17 cellular contexts compared by ENCODE assay signal in genomic region chr15:95922431-95922830, GRCh38.
A peak's percentile ranks its signal among the peaks of the same experiment; 100 is the strongest.
DNase-seq lines count a peak whose midpoint lies in the region; ATAC-seq, FAIRE-seq and TF ChIP-seq lines count a peak whose summit lies in the region.
"Had no signal": no experiment of that assay in that cellular context is flagged by ENCODE, and none has a peak within 500 bp of the region (broad histone marks: within the 10 kb centered on the region; RNA-seq: fewer than 3 reads in every experiment).

No MANE protein-coding gene starts in this region.

- TF ChIP-seq EP300 in H1 (IDR thresholded peaks at IDR 0.05; ENCODE audit: borderline replicate concordance in 1 of 2, low read depth in 2 of 2, low read length in 2 of 2), result no peak

- H4K8ac ChIP-seq in H1 (ENCODE audit: extremely low read depth, insufficient read depth, low read length), result no peak overlapping the region

- TF ChIP-seq RAD21 in H1 (IDR thresholded peaks at IDR 0.05 in 1 of 2, conservative IDR thresholded peaks at IDR 0.05 in 1 of 2; ENCODE audit: low read depth in 2 of 2, low read length in 2 of 2), result peak; percentile 46 to 62; a peak in 3 of 4 replicates

- ATAC-seq in GM18868 (IDR thresholded peaks at IDR 0.05; ENCODE audit: unreplicated experiment) (peak; percentile 96), GM21515 (IDR thresholded peaks at IDR 0.05; ENCODE audit: unreplicated experiment) (no peak)

- no peak overlapping the region for H2BK120ac ChIP-seq in H1 (replicated peaks; ENCODE audit: low read depth, low read length)

- no peak overlapping the region for H3K4me2 ChIP-seq in H1 (ENCODE audit: insufficient read depth in 1 of 2, low read depth in 2 of 2, low read length in 2 of 2)
- H3K4me2 ChIP-seq: PC-9 had no signal

- H3K4me3 ChIP-seq in Jurkat, Clone E6-1 (ENCODE audit: low read length), result no peak overlapping the region
- H3K4me3 ChIP-seq in H1 (ENCODE audit: extremely low read depth in 1 of 4, insufficient read depth in 2 of 4, low read depth in 3 of 4, low read length in 4 of 4) (no peak overlapping the region), uterus (no peak overlapping the region)
- H3K4me3 ChIP-seq: PC-9, prostate gland, thoracic aorta had no signal

- H2BK15ac ChIP-seq in H1 (ENCODE audit: low read length), result no peak overlapping the region

- H3K79me1 ChIP-seq in H1 (ENCODE audit: low read depth, low read length), result no peaks in the 10 kb centered on the region

- H3K23me2 ChIP-seq in H1 (ENCODE audit: low read depth, low read length), result no peaks in the 10 kb centered on the region; the same call in 1 of the 2 replicates

- no peak overlapping the region for H2BK12ac ChIP-seq in H1 (ENCODE audit: low read depth, low read length)

- CTCF ChIA-PET in H1 (lab: Charles Lee; ENCODE audit: partially characterized antibody), result interaction anchor here (1.1 kb wide), 1 partner anchor 14 kb away, joined by 4 read pairs; no protein-coding TSS in a partner anchor

- H3K27ac Mint-ChIP-seq in T-helper 2 cell treated with Interferon-gamma antibody and Interleukin-4, amounts not matched to agents 5 μg/mL and 100 μg/mL, for 36 hours, result no peak overlapping the region

- in situ Hi-C loops in ACHN (cut with HindIII; ENCODE audit: low pct_ligation_motif_present, low pct_unique_long_range_greater_than_20kb, low sequenced_read_pairs), result no loop called here

- H3K4ac ChIP-seq in H1 (replicated peaks; ENCODE audit: insufficient read length, low read depth, low read length), result no peak overlapping the region

- POLR2A ChIA-PET in H1 (lab: Charles Lee; ENCODE audit: partially characterized antibody), result no interaction called here

- TF ChIP-seq POLR2A in H1 (IDR thresholded peaks at IDR 0.05; ENCODE audit: control extremely low read depth in 1 of 2, low read depth in 2 of 2, low read length in 2 of 2) (no peak), uterus (IDR thresholded peaks at IDR 0.05) (no peak)

- H3K4me3 Mint-ChIP-seq in T-helper 2 cell treated with Interferon-gamma antibody and Interleukin-4, amounts not matched to agents 5 μg/mL and 100 μg/mL, for 36 hours, result no peak overlapping the region

- H3K4me1 ChIP-seq in H1 (replicated peaks in 1 of 4; ENCODE audit: control insufficient read depth in 3 of 4, insufficient read depth in 4 of 4, low read length in 3 of 4) (no peaks in the 10 kb centered on the region), uterus (no peaks in the 10 kb centered on the region)
- H3K4me1 ChIP-seq: prostate gland had no signal

- H3K9me3 Mint-ChIP-seq in T-helper 2 cell treated with Interferon-gamma antibody and Interleukin-4, amounts not matched to agents 5 μg/mL and 100 μg/mL, for 36 hours, result no peaks in the 10 kb centered on the region

- H2BK20ac ChIP-seq in H1 (ENCODE audit: low read length), result no peak overlapping the region

- H3K56ac ChIP-seq in H1 (replicated peaks; ENCODE audit: insufficient read length, low read depth, low read length), result no peak overlapping the region

- no peak overlapping the region for H2AFZ ChIP-seq in H1 (ENCODE audit: low read length)
- H2AFZ ChIP-seq: PC-9 had no signal

- H3K18ac ChIP-seq in H1 (ENCODE audit: extremely low read depth, low read length), result no peak overlapping the region

- no peaks in the 10 kb centered on the region for H3K4me1 Mint-ChIP-seq in T-helper 2 cell treated with Interferon-gamma antibody and Interleukin-4, amounts not matched to agents 5 μg/mL and 100 μg/mL, for 36 hours (ENCODE audit: low read depth)

- H3K9me3 ChIP-seq in H1 (ENCODE audit: insufficient read depth in 2 of 2, low read depth in 1 of 2, low read length in 1 of 2) (no peaks in the 10 kb centered on the region), uterus (no peaks in the 10 kb centered on the region)
- H3K9me3 ChIP-seq: prostate gland, thoracic aorta had no signal

- H4K91ac ChIP-seq in H1 (replicated peaks; ENCODE audit: insufficient read length, low read length), result no peak overlapping the region

- H3K27ac ChIP-seq in H1 (ENCODE audit: low read depth, low read length), result no peak overlapping the region
- no peak overlapping the region for H3K27ac ChIP-seq in uterus
- H3K27ac ChIP-seq: PC-9, prostate gland, thoracic aorta had no signal

- H3K79me2 ChIP-seq in H1 (ENCODE audit: control insufficient read depth in 1 of 2, insufficient read depth in 2 of 2, low read length in 2 of 2), result no peaks in the 10 kb centered on the region

- H3K23ac ChIP-seq in H1 (ENCODE audit: insufficient read length), result no peak overlapping the region

- TF ChIP-seq CTCF in H1 (IDR thresholded peaks at IDR 0.05; ENCODE audit: control extremely low read depth in 1 of 3, insufficient read depth in 1 of 3, low read depth in 1 of 3, low read length in 3 of 3) (peak in 1 of 3 experiments; percentile 35; a peak in 2 of 4 replicates), uterus (IDR thresholded peaks at IDR 0.05) (no peak)

- no peak overlapping the region for H3K14ac ChIP-seq in H1 (ENCODE audit: insufficient read length)

- H3K27me3 ChIP-seq in H1 (replicated peaks in 1 of 4; ENCODE audit: control insufficient read depth in 3 of 4, extremely low read depth in 1 of 4, insufficient read depth in 3 of 4, low read length in 3 of 4), result no peaks in the 10 kb centered on the region
- H3K27me3 ChIP-seq in uterus, result no peaks in the 10 kb centered on the region

- H3K36me3 Mint-ChIP-seq in T-helper 2 cell treated with Interferon-gamma antibody and Interleukin-4, amounts not matched to agents 5 μg/mL and 100 μg/mL, for 36 hours (ENCODE audit: low read depth), result no peaks in the 10 kb centered on the region

- intact Hi-C loops in uterus (cut with DNase I; ENCODE audit: low total_unique reads), result no loop called here

- DNase-seq in ACHN (peak; percentile 5), H1 (ENCODE audit: low read depth in 1 of 2, low spot score in 2 of 2) (no peak), uterus (no peak)
- DNase-seq in Jurkat, Clone E6-1 (ENCODE audit: low read depth, low spot score), result peak; percentile 42
- DNase-seq in T-helper 2 cell treated with Interferon-gamma antibody and Interleukin-4, amounts not matched to agents 5 μg/mL and 100 μg/mL, for 36 hours (ENCODE audit: low spot score), result no peak
- no peak for DNase-seq in activated CD4-positive, CD25-positive, alpha-beta regulatory T cell (lab: John Stamatoyannopoulos, UW)
- DNase-seq: activated CD4-positive, alpha-beta T cell treated with anti-CD3 and anti-CD28 coated beads, Interleukin-2, amount 50 U/mL, for 1 hour; effector CD8-positive, alpha-beta T cell; NCI-H1436 treated with DMSO at 0.1 percent for 48 hours; NCI-H446 treated with DMSO at 0.1 percent for 48 hours; PC-9 had no signal

- no peaks in the 10 kb centered on the region for H4K20me1 ChIP-seq in H1 (replicated peaks in 1 of 2; ENCODE audit: control insufficient read depth in 1 of 2, insufficient read depth in 2 of 2, low read length in 2 of 2)

- 82% methylated on average over 7 of the region's 7 CpGs; no CpG with 5 or more reads in 1 of the 2 experiments for WGBS in H1 (ENCODE audit: extremely low coverage in 1 of 2, insufficient coverage in 1 of 2, insufficient read length in 1 of 2, insufficient replicate concordance in 2 of 2, low coverage in 1 of 2, low lambda C conversion rate in 2 of 2, missing lambda C conversion rate in 1 of 2), 2 experiments

- no peak for FAIRE-seq in H1 (lab: Jason Lieb, UNC)
- FAIRE-seq: astrocyte, keratinocyte had no signal

- H3K27me3 Mint-ChIP-seq in T-helper 2 cell treated with Interferon-gamma antibody and Interleukin-4, amounts not matched to agents 5 μg/mL and 100 μg/mL, for 36 hours (ENCODE audit: low read depth), result peaks cover 14% of the 10 kb centered on the region

- H2AK5ac ChIP-seq in H1 (ENCODE audit: low read depth, low read length), result no peak overlapping the region

- H3K36me3 ChIP-seq in H1 (ENCODE audit: control insufficient read depth in 2 of 4, insufficient read depth in 4 of 4, low read length in 3 of 4), result no peaks in the 10 kb centered on the region
- H3K36me3 ChIP-seq in uterus, result no peaks in the 10 kb centered on the region
- H3K36me3 ChIP-seq: prostate gland, thoracic aorta had no signal

- H4K5ac ChIP-seq in H1 (ENCODE audit: insufficient read length, low read depth, low read length), result no peak overlapping the region

- no peak overlapping the region for H3K9ac ChIP-seq in H1 (replicated peaks in 1 of 4; ENCODE audit: extremely low read depth in 1 of 4, low read depth in 3 of 4, low read length in 3 of 4)

- no peak overlapping the region for H2BK5ac ChIP-seq in H1 (ENCODE audit: low read depth, low read length)

TF ChIP-seq in H1, 55 proteins besides CTCF, POLR2A, EP300 and RAD21:
- no peak for TF ChIP-seq MAFK (IDR thresholded peaks at IDR 0.05; ENCODE audit: low read depth, low read length)
- TF ChIP-seq KDM1A (IDR thresholded peaks at IDR 0.05; ENCODE audit: borderline replicate concordance, low read length), result no peak
- no peak for TF ChIP-seq SIN3A (conservative IDR thresholded peaks at IDR 0.05 in 1 of 2, IDR thresholded peaks at IDR 0.05 in 1 of 2; ENCODE audit: low read depth in 1 of 2, low read length in 2 of 2)
- TF ChIP-seq RXRA (IDR thresholded peaks at IDR 0.05; ENCODE audit: insufficient read depth, low read depth, low read length), result no peak

Comparison
In these comparisons a context has a peak if more than half of its experiments do, and no peak if none do; other contexts are left out.
1. DNase-seq: peak in ACHN (single experiment) and Jurkat, Clone E6-1 (single experiment); none in H1 (0 of 2), T-helper 2 cell treated with Interferon-gamma antibody and Interleukin-4, amounts not matched to agents 5 μg/mL and 100 μg/mL, for 36 hours (single experiment), activated CD4-positive, CD25-positive, alpha-beta regulatory T cell (0 of 4) and uterus (0 of 2).